In the genomic region with DNA sequence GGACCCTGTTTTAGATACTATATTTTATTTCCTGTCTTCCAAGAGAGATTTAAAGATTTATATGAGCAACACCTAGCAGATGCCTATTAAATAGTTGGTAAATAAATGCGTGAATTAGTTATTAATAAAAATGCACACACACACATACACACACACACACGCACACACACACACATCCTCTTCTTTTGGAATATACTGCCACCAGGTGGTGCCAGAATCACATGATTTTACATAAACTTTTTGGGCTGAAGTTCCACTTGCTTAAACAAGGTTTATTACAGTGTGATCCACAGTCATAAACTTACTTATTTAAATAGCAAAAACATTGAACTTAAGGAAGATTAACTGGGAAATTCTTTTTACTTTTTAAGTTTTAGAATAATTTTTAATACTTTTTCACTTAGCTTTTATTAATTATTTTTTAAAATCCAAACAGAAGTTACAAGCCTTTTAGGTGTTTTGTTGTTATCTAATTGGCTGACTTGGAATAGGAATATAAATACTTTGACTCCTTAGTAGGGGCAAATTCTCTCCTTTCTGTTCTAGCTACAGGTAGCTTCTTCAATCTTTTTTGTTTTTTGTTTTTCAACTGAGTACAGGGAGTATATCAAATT, we compare ENCODE assay signal across 1 cellular context.
TF ChIP-seq lines count a peak whose summit lies in the region.

No MANE protein-coding gene starts in this region.

TF ChIP-seq in GM23338, 12 proteins besides CTCF, POLR2A, EP300 and RAD21 (continued from another document):
- no peak for TF ChIP-seq ZNF114 (CRISPR knock-in tag; IDR thresholded peaks at IDR 0.05)
- no peak for TF ChIP-seq ZNF462 (CRISPR knock-in tag; IDR thresholded peaks at IDR 0.05)
- TF ChIP-seq, protein P1, sequence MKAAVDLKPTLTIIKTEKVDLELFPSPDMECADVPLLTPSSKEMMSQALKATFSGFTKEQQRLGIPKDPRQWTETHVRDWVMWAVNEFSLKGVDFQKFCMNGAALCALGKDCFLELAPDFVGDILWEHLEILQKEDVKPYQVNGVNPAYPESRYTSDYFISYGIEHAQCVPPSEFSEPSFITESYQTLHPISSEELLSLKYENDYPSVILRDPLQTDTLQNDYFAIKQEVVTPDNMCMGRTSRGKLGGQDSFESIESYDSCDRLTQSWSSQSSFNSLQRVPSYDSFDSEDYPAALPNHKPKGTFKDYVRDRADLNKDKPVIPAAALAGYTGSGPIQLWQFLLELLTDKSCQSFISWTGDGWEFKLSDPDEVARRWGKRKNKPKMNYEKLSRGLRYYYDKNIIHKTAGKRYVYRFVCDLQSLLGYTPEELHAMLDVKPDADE (IDR thresholded peaks at IDR 0.05) = no peak
- TF ChIP-seq NANOG (IDR thresholded peaks at IDR 0.05; ENCODE audit: borderline replicate concordance) = no peak
- no peak for TF ChIP-seq REST (IDR thresholded peaks at IDR 0.05; ENCODE audit: unreplicated experiment)
- TF ChIP-seq STAT1 (IDR thresholded peaks at IDR 0.05; ENCODE audit: unreplicated experiment) = no peak
- no peak for TF ChIP-seq EZH2 (IDR thresholded peaks at IDR 0.05; ENCODE audit: low read depth, unreplicated experiment)
- no peak for TF ChIP-seq EZH2phosphoT487 (IDR thresholded peaks at IDR 0.05; ENCODE audit: unreplicated experiment)
- TF ChIP-seq CREB1 (CRISPR knock-in tag; IDR thresholded peaks at IDR 0.05; ENCODE audit: low read depth) = no peak
- no peak for TF ChIP-seq JUNB (IDR thresholded peaks at IDR 0.05; ENCODE audit: unreplicated experiment)
